In the genomic region with DNA sequence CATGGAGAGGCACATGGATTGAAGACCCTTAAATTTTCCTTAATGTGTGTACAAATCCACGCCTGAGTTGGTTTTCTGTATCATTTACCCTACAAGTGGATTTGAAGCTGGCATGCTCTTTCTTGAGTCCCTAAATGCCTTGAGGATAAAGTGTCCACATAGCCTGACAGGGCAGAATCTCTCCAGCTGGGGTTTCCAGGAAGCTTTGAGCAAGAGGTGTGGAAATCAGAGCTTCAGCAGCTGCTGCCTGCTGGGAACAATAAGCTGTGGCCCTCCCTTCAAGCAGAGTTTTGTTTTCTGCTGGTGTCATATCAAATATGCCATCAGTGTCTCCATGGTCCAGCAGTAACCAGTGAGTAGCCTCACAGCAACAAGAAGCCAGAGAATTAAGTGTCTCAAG, we compare ENCODE assay signal across 20 cellular contexts.
"Had no signal": no experiment of that assay in that cellular context is flagged by ENCODE, and none has a peak within 500 bp of the region (broad histone marks: within the 10 kb centered on the region; RNA-seq: fewer than 3 reads in every experiment).

No MANE protein-coding gene starts in this region.

- DNase-seq: activated CD8-positive, alpha-beta memory T cell treated with anti-CD3 and anti-CD28 coated beads, Interleukin-2, amount 50 U/mL, for 48 hours; activated naive CD4-positive, alpha-beta T cell; activated T-cell treated with anti-CD3 and anti-CD28 coated beads, Interleukin-2, amount 50 U/mL, for 4 hours; amniotic stem cell; colonic mucosa; dorsolateral prefrontal cortex; effector memory CD8-positive, alpha-beta T cell; esophagus squamous epithelium; head of caudate nucleus; midbrain; natural killer cell; stimulated activated CD4-positive, alpha-beta T cell treated with anti-CD3 and anti-CD28 coated beads, Interleukin-4, amount 100 ng/mL, for 24 hours; stimulated activated naive CD4-positive, alpha-beta T cell treated with Interleukin-2 at 50 U/mL for 16 hours; T1000; upper lobe of right lung had no signal

- H3K9me3 Mint-ChIP-seq: activated T-cell treated with anti-CD3 and anti-CD28 coated beads, Interleukin-2, amount 50 U/mL, for 4 hours; activated T-helper 2 cell treated with anti-CD3 and anti-CD28 coated beads, Interferon-gamma antibody, Interleukin-2, Interleukin-4, amounts not matched to agents 10 μg/mL and 5 μg/mL and 100 μg/mL, durations not matched to agents 14 hours and 24 hours and 36 hours; WTC11 had no signal

- H3K4me1 ChIP-seq: colonic mucosa, esophagus squamous epithelium, gastroesophageal sphincter, prostate gland, upper lobe of right lung had no signal

- H3K36me3 ChIP-seq: colonic mucosa, esophagus squamous epithelium, gastroesophageal sphincter, prostate gland, upper lobe of right lung had no signal

- H3K4me1 Mint-ChIP-seq: natural killer cell, WTC11 had no signal

- ATAC-seq: activated T-cell treated with anti-CD3 and anti-CD28 coated beads, Interleukin-2, amount 50 U/mL, for 4 hours; effector memory CD8-positive, alpha-beta T cell; gastroesophageal sphincter; natural killer cell; upper lobe of right lung; WTC11 had no signal

- H3K27me3 Mint-ChIP-seq: activated naive CD8-positive, alpha-beta T cell; effector memory CD8-positive, alpha-beta T cell had no signal

- H3K27ac Mint-ChIP-seq: activated naive CD8-positive, alpha-beta T cell; activated T-helper 2 cell treated with anti-CD3 and anti-CD28 coated beads, Interferon-gamma antibody, Interleukin-2, Interleukin-4, amounts not matched to agents 10 μg/mL and 5 μg/mL and 100 μg/mL, durations not matched to agents 14 hours and 24 hours and 36 hours; effector memory CD8-positive, alpha-beta T cell; natural killer cell; WTC11 had no signal

- H3K4me3 Mint-ChIP-seq: activated naive CD8-positive, alpha-beta T cell; activated T-cell treated with anti-CD3 and anti-CD28 coated beads, Interleukin-2, amount 50 U/mL, for 4 hours; effector memory CD8-positive, alpha-beta T cell; natural killer cell; WTC11 had no signal

- H3K9me3 ChIP-seq: colonic mucosa, esophagus squamous epithelium, gastroesophageal sphincter, prostate gland, upper lobe of right lung had no signal

- H3K36me3 Mint-ChIP-seq: activated naive CD8-positive, alpha-beta T cell; natural killer cell; WTC11 had no signal

- H3K4me3 ChIP-seq: colonic mucosa, dorsolateral prefrontal cortex, esophagus squamous epithelium, gastroesophageal sphincter, prostate gland, upper lobe of right lung had no signal

- H3K27me3 ChIP-seq: colonic mucosa, dorsolateral prefrontal cortex, esophagus squamous epithelium, upper lobe of right lung had no signal

- H3K27ac ChIP-seq: colonic mucosa, dorsolateral prefrontal cortex, esophagus squamous epithelium, gastroesophageal sphincter, prostate gland, upper lobe of right lung had no signal
